Comparison of ENCODE assay signal across 1 cellular context in genomic region chr3:151901946-151902285, GRCh38.
TF ChIP-seq lines count a peak whose summit lies in the region.

No MANE protein-coding gene starts in this region.

TF ChIP-seq in GM23338, 12 proteins besides CTCF, POLR2A, EP300 and RAD21:
- TF ChIP-seq, protein P1, sequence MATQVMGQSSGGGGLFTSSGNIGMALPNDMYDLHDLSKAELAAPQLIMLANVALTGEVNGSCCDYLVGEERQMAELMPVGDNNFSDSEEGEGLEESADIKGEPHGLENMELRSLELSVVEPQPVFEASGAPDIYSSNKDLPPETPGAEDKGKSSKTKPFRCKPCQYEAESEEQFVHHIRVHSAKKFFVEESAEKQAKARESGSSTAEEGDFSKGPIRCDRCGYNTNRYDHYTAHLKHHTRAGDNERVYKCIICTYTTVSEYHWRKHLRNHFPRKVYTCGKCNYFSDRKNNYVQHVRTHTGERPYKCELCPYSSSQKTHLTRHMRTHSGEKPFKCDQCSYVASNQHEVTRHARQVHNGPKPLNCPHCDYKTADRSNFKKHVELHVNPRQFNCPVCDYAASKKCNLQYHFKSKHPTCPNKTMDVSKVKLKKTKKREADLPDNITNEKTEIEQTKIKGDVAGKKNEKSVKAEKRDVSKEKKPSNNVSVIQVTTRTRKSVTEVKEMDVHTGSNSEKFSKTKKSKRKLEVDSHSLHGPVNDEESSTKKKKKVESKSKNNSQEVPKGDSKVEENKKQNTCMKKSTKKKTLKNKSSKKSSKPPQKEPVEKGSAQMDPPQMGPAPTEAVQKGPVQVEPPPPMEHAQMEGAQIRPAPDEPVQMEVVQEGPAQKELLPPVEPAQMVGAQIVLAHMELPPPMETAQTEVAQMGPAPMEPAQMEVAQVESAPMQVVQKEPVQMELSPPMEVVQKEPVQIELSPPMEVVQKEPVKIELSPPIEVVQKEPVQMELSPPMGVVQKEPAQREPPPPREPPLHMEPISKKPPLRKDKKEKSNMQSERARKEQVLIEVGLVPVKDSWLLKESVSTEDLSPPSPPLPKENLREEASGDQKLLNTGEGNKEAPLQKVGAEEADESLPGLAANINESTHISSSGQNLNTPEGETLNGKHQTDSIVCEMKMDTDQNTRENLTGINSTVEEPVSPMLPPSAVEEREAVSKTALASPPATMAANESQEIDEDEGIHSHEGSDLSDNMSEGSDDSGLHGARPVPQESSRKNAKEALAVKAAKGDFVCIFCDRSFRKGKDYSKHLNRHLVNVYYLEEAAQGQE (IDR thresholded peaks at IDR 0.05; ENCODE audit: unreplicated experiment) = no peak
- no peak for TF ChIP-seq JUNB (IDR thresholded peaks at IDR 0.05; ENCODE audit: unreplicated experiment)
- no peak for TF ChIP-seq ZNF114 (CRISPR knock-in tag; IDR thresholded peaks at IDR 0.05)
- no peak for TF ChIP-seq STAT1 (IDR thresholded peaks at IDR 0.05; ENCODE audit: unreplicated experiment)
- TF ChIP-seq POLR2AphosphoS5 (IDR thresholded peaks at IDR 0.05; ENCODE audit: low read depth) = no peak
- no peak for TF ChIP-seq CREB1 (CRISPR knock-in tag; IDR thresholded peaks at IDR 0.05; ENCODE audit: low read depth)
- TF ChIP-seq EZH2phosphoT487 (IDR thresholded peaks at IDR 0.05; ENCODE audit: unreplicated experiment) = no peak
- no peak for TF ChIP-seq ZNF331 (CRISPR knock-in tag; IDR thresholded peaks at IDR 0.05; ENCODE audit: low read depth)
- TF ChIP-seq, protein P2, sequence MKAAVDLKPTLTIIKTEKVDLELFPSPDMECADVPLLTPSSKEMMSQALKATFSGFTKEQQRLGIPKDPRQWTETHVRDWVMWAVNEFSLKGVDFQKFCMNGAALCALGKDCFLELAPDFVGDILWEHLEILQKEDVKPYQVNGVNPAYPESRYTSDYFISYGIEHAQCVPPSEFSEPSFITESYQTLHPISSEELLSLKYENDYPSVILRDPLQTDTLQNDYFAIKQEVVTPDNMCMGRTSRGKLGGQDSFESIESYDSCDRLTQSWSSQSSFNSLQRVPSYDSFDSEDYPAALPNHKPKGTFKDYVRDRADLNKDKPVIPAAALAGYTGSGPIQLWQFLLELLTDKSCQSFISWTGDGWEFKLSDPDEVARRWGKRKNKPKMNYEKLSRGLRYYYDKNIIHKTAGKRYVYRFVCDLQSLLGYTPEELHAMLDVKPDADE (IDR thresholded peaks at IDR 0.05) = no peak
- TF ChIP-seq NANOG (IDR thresholded peaks at IDR 0.05; ENCODE audit: borderline replicate concordance) = no peak
- TF ChIP-seq, protein P3, sequence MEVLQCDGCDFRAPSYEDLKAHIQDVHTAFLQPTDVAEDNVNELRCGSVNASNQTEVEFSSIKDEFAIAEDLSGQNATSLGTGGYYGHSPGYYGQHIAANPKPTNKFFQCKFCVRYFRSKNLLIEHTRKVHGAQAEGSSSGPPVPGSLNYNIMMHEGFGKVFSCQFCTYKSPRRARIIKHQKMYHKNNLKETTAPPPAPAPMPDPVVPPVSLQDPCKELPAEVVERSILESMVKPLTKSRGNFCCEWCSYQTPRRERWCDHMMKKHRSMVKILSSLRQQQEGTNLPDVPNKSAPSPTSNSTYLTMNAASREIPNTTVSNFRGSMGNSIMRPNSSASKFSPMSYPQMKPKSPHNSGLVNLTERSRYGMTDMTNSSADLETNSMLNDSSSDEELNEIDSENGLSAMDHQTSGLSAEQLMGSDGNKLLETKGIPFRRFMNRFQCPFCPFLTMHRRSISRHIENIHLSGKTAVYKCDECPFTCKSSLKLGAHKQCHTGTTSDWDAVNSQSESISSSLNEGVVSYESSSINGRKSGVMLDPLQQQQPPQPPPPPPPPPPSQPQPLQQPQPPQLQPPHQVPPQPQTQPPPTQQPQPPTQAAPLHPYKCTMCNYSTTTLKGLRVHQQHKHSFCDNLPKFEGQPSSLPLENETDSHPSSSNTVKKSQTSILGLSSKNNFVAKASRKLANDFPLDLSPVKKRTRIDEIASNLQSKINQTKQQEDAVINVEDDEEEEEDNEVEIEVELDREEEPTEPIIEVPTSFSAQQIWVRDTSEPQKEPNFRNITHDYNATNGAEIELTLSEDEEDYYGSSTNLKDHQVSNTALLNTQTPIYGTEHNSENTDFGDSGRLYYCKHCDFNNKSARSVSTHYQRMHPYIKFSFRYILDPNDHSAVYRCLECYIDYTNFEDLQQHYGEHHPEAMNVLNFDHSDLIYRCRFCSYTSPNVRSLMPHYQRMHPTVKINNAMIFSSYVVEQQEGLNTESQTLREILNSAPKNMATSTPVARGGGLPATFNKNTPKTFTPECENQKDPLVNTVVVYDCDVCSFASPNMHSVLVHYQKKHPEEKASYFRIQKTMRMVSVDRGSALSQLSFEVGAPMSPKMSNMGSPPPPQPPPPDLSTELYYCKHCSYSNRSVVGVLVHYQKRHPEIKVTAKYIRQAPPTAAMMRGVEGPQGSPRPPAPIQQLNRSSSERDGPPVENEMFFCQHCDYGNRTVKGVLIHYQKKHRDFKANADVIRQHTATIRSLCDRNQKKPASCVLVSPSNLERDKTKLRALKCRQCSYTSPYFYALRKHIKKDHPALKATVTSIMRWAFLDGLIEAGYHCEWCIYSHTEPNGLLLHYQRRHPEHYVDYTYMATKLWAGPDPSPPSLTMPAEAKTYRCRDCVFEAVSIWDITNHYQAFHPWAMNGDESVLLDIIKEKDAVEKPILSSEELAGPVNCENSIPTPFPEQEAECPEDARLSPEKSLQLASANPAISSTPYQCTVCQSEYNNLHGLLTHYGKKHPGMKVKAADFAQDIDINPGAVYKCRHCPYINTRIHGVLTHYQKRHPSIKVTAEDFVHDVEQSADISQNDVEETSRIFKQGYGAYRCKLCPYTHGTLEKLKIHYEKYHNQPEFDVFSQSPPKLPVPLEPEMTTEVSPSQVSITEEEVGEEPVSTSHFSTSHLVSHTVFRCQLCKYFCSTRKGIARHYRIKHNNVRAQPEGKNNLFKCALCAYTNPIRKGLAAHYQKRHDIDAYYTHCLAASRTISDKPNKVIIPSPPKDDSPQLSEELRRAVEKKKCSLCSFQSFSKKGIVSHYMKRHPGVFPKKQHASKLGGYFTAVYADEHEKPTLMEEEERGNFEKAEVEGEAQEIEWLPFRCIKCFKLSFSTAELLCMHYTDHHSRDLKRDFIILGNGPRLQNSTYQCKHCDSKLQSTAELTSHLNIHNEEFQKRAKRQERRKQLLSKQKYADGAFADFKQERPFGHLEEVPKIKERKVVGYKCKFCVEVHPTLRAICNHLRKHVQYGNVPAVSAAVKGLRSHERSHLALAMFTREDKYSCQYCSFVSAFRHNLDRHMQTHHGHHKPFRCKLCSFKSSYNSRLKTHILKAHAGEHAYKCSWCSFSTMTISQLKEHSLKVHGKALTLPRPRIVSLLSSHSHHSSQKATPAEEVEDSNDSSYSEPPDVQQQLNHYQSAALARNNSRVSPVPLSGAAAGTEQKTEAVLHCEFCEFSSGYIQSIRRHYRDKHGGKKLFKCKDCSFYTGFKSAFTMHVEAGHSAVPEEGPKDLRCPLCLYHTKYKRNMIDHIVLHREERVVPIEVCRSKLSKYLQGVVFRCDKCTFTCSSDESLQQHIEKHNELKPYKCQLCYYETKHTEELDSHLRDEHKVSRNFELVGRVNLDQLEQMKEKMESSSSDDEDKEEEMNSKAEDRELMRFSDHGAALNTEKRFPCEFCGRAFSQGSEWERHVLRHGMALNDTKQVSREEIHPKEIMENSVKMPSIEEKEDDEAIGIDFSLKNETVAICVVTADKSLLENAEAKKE (CRISPR knock-in tag; IDR thresholded peaks at IDR 0.05) = no peak
- no peak for TF ChIP-seq EZH2 (IDR thresholded peaks at IDR 0.05; ENCODE audit: low read depth, unreplicated experiment)
